23 cellular contexts compared by ENCODE assay signal in genomic region chrX:26848511-26848910, GRCh38.
"Had no signal": no experiment of that assay in that cellular context is flagged by ENCODE, and none has a peak within 500 bp of the region (broad histone marks: within the 10 kb centered on the region; RNA-seq: fewer than 3 reads in every experiment).

No MANE protein-coding gene starts in this region.

- FAIRE-seq: frontal cortex had no signal

- H3K4me3 Mint-ChIP-seq: activated CD4-positive, alpha-beta memory T cell treated with anti-CD3 and anti-CD28 coated beads for 36 hours; activated naive CD8-positive, alpha-beta T cell treated with anti-CD3 and anti-CD28 coated beads, Interleukin-2, amount 10 ng/mL, durations not matched to agents 7 days and 5 days; effector memory CD8-positive, alpha-beta T cell; memory B cell; natural killer cell treated with Interleukin-12 subunit alpha and Interleukin-12 subunit beta and Interleukin-15 and Interleukin-18, amount 100 ng/mL, for 72 hours had no signal

- H3K4me1 ChIP-seq: breast epithelium, esophagus squamous epithelium, pancreas, psoas muscle, tibial artery had no signal

- H3K27me3 ChIP-seq: breast epithelium, esophagus squamous epithelium, neutrophil, pancreas, tibial artery had no signal

- H3K36me3 Mint-ChIP-seq: activated CD4-positive, alpha-beta memory T cell treated with anti-CD3 and anti-CD28 coated beads for 36 hours; activated naive CD8-positive, alpha-beta T cell treated with anti-CD3 and anti-CD28 coated beads, Interleukin-2, amount 10 ng/mL, durations not matched to agents 7 days and 5 days; memory B cell; natural killer cell treated with Interleukin-12 subunit alpha and Interleukin-12 subunit beta and Interleukin-15 and Interleukin-18, amount 100 ng/mL, for 72 hours had no signal

- H3K27ac Mint-ChIP-seq: activated CD4-positive, alpha-beta memory T cell treated with anti-CD3 and anti-CD28 coated beads for 36 hours; activated naive CD8-positive, alpha-beta T cell treated with anti-CD3 and anti-CD28 coated beads, Interleukin-2, amount 10 ng/mL, durations not matched to agents 7 days and 5 days; effector memory CD8-positive, alpha-beta T cell; memory B cell; natural killer cell treated with Interleukin-12 subunit alpha and Interleukin-12 subunit beta and Interleukin-15 and Interleukin-18, amount 100 ng/mL, for 72 hours had no signal

- DNase-seq: activated CD4-positive, alpha-beta memory T cell treated with anti-CD3 and anti-CD28 coated beads for 36 hours; activated CD4-positive, alpha-beta T cell treated with anti-CD3 and anti-CD28 coated beads for 48 hours; activated naive CD4-positive, alpha-beta T cell treated with Interleukin-2 at 50 U/mL for 16 hours; activated naive CD8-positive, alpha-beta T cell treated with anti-CD3 and anti-CD28 coated beads, Interleukin-2, amount 10 ng/mL, durations not matched to agents 7 days and 5 days; activated T-cell treated with anti-CD3 and anti-CD28 coated beads, Interleukin-2, amount 50 U/mL, for 48 hours; dorsolateral prefrontal cortex; effector memory CD8-positive, alpha-beta T cell; esophagus squamous epithelium; hippocampal formation; left ventricle myocardium superior; pancreas; psoas muscle; right cardiac atrium; stimulated activated CD4-positive, alpha-beta T cell treated with anti-CD3 and anti-CD28 coated beads, Interleukin-4, amount 100 ng/mL, for 24 hours; stimulated activated naive CD8-positive, alpha-beta T cell treated with anti-CD3 and anti-CD28 coated beads, Interleukin-15, Interleukin-2, amounts not matched to agents 100 U/mL and 50 U/mL, for 24 hours; substantia nigra; tibial artery had no signal

- H3K27ac ChIP-seq: breast epithelium, dorsolateral prefrontal cortex, esophagus squamous epithelium, neutrophil, pancreas, psoas muscle, tibial artery had no signal

- H3K9me3 ChIP-seq: breast epithelium, esophagus squamous epithelium, neutrophil, pancreas, psoas muscle, tibial artery had no signal

- H3K9me3 Mint-ChIP-seq: activated CD4-positive, alpha-beta memory T cell treated with anti-CD3 and anti-CD28 coated beads for 36 hours; activated naive CD8-positive, alpha-beta T cell treated with anti-CD3 and anti-CD28 coated beads, Interleukin-2, amount 10 ng/mL, durations not matched to agents 7 days and 5 days had no signal

- ATAC-seq: effector memory CD8-positive, alpha-beta T cell; left ventricle myocardium superior; natural killer cell treated with Interleukin-12 subunit alpha and Interleukin-12 subunit beta and Interleukin-15 and Interleukin-18, amount 100 ng/mL, for 72 hours; pancreas; psoas muscle; right cardiac atrium; SK-N-SH treated with all-trans-retinoic acid at 6 μM for 48 hours; stimulated activated naive CD8-positive, alpha-beta T cell treated with anti-CD3 and anti-CD28 coated beads, Interleukin-15, Interleukin-2, amounts not matched to agents 100 U/mL and 50 U/mL, for 24 hours had no signal

- H3K36me3 ChIP-seq: breast epithelium, esophagus squamous epithelium, neutrophil, pancreas, tibial artery had no signal

- H3K4me3 ChIP-seq: breast epithelium, dorsolateral prefrontal cortex, esophagus squamous epithelium, pancreas, psoas muscle, tibial artery had no signal

- H3K4me1 Mint-ChIP-seq: activated naive CD8-positive, alpha-beta T cell treated with anti-CD3 and anti-CD28 coated beads, Interleukin-2, amount 10 ng/mL, durations not matched to agents 7 days and 5 days; memory B cell had no signal

- H3K27me3 Mint-ChIP-seq: activated CD4-positive, alpha-beta memory T cell treated with anti-CD3 and anti-CD28 coated beads for 36 hours; activated naive CD8-positive, alpha-beta T cell treated with anti-CD3 and anti-CD28 coated beads, Interleukin-2, amount 10 ng/mL, durations not matched to agents 7 days and 5 days; effector memory CD8-positive, alpha-beta T cell; memory B cell; natural killer cell treated with Interleukin-12 subunit alpha and Interleukin-12 subunit beta and Interleukin-15 and Interleukin-18, amount 100 ng/mL, for 72 hours had no signal
